In genomic region chr3:71754610-71755253, GRCh38 we compare ENCODE assay signal across 9 cellular contexts. TPM values are rescaled to one million over a fixed set of nuclear protein-coding genes. Genes with fewer than 3 reads are reported as not detected.
DNase-seq lines count a peak whose midpoint lies in the region; TF ChIP-seq lines count a peak whose summit lies in the region.
"Had no signal": no experiment of that assay in that cellular context is flagged by ENCODE, and none has a peak within 500 bp of the region (broad histone marks: within the 10 kb centered on the region; RNA-seq: fewer than 3 reads in every experiment).

No MANE protein-coding gene starts in this region.

- H2AFZ ChIP-seq in neuron (ENCODE audit: low read depth, low read length), result no peak overlapping the region
- no peak overlapping the region for H2AFZ ChIP-seq in Karpas-422 (ENCODE audit: low read length)

- peaks cover 16% of the 10 kb centered on the region for H3K36me3 Mint-ChIP-seq in endothelial cell (ENCODE audit: low read depth, unreplicated experiment)

- DNase-seq in endothelial cell (ENCODE audit: low spot score), result no peak
- DNase-seq in Karpas-422, result no peak
- no peak for DNase-seq in T-helper 9 cell
- DNase-seq in effector CD4-positive, alpha-beta T cell, result no peak
- no peak for DNase-seq in effector memory CD4-positive, alpha-beta T cell

- peaks cover 61% of the 10 kb centered on the region for H3K27me3 ChIP-seq in BLaER1
- H3K27me3 ChIP-seq in HUES64 (ENCODE audit: insufficient read depth, low read length), result peaks cover 68% of the 10 kb centered on the region
- H3K27me3 ChIP-seq in neuron (ENCODE audit: insufficient read depth, low read length), result peaks cover 57% of the 10 kb centered on the region
- no peaks in the 10 kb centered on the region for H3K27me3 ChIP-seq in Karpas-422 (ENCODE audit: low read length)
- peaks cover 4% of the 10 kb centered on the region for H3K27me3 ChIP-seq in effector memory CD4-positive, alpha-beta T cell (replicated peaks; ENCODE audit: control insufficient read depth, insufficient read depth, low read length, poor library complexity, severe bottlenecking)

- H3K9me3 Mint-ChIP-seq in endothelial cell (ENCODE audit: unreplicated experiment), result no peaks in the 10 kb centered on the region

- H4K20me1 ChIP-seq in BLaER1 (no peaks in the 10 kb centered on the region), Karpas-422 (ENCODE audit: insufficient read depth, low read depth, low read length) (no peaks in the 10 kb centered on the region; the same call in 1 of the 2 replicates)

- H3K27ac Mint-ChIP-seq in endothelial cell (ENCODE audit: unreplicated experiment), result peak overlapping the region; percentile 52

- TF ChIP-seq CTCF in endothelial cell (IDR thresholded peaks at IDR 0.05; ENCODE audit: unreplicated experiment), result no peak

- no peak overlapping the region; the same call in 1 of the 2 replicates for H3K4me2 ChIP-seq in BLaER1
- H3K4me2 ChIP-seq in Karpas-422 (ENCODE audit: low read depth, low read length, poor library complexity, severe bottlenecking), result no peak overlapping the region

- peak overlapping the region; percentile 62 for H3K4me3 ChIP-seq in BLaER1
- peak overlapping the region; percentile 69 for H3K4me3 ChIP-seq in HUES64 (ENCODE audit: low read length)
- H3K4me3 ChIP-seq in neuron (ENCODE audit: low read length), result peak overlapping the region; percentile 59
- no peak overlapping the region for H3K4me3 ChIP-seq in Karpas-422 (ENCODE audit: low read length)
- no peak overlapping the region for H3K4me3 ChIP-seq in effector memory CD4-positive, alpha-beta T cell (ENCODE audit: insufficient read depth, low read depth, low read length, poor library complexity, severe bottlenecking)

- H3K27ac ChIP-seq in BLaER1 (no peak overlapping the region), HUES64 (ENCODE audit: low read depth, low read length) (no peak overlapping the region), Karpas-422 (ENCODE audit: low read length) (no peak overlapping the region)
- H3K27ac ChIP-seq in effector memory CD4-positive, alpha-beta T cell (ENCODE audit: insufficient read depth, low read length, poor library complexity, severe bottlenecking), result no peak overlapping the region

- H3K79me2 ChIP-seq in Karpas-422 (ENCODE audit: low read length), result no peaks in the 10 kb centered on the region

- H3K36me3 ChIP-seq in BLaER1, result no peaks in the 10 kb centered on the region
- no peaks in the 10 kb centered on the region for H3K36me3 ChIP-seq in HUES64 (ENCODE audit: insufficient read depth, low read length)
- H3K36me3 ChIP-seq in neuron (ENCODE audit: insufficient read depth, low read length), result no peaks in the 10 kb centered on the region
- no peaks in the 10 kb centered on the region for H3K36me3 ChIP-seq in Karpas-422 (ENCODE audit: insufficient read depth, low read length)
- H3K36me3 ChIP-seq in effector memory CD4-positive, alpha-beta T cell (ENCODE audit: control insufficient read depth, insufficient read depth, low read length), result no peaks in the 10 kb centered on the region

- no peaks in the 10 kb centered on the region for H3K9me2 ChIP-seq in Karpas-422 (replicated peaks; ENCODE audit: insufficient read depth, low read length)

- H3K9me3 ChIP-seq in BLaER1 (peaks cover 31% of the 10 kb centered on the region), HUES64 (ENCODE audit: insufficient read depth, low read depth, low read length) (no peaks in the 10 kb centered on the region), neuron (ENCODE audit: low read length) (no peaks in the 10 kb centered on the region), Karpas-422 (ENCODE audit: low read length) (no peaks in the 10 kb centered on the region)
- no peaks in the 10 kb centered on the region for H3K9me3 ChIP-seq in effector memory CD4-positive, alpha-beta T cell (ENCODE audit: control insufficient read depth, low read length)

- 26% methylated on average over 65 of the region's 65 CpGs for WGBS in HUES64

- peaks cover 7% of the 10 kb centered on the region; the same call in 1 of the 2 replicates for H3K4me1 ChIP-seq in BLaER1
- peaks cover 15% of the 10 kb centered on the region for H3K4me1 ChIP-seq in HUES64 (ENCODE audit: insufficient read depth, low read length)
- H3K4me1 ChIP-seq in neuron (ENCODE audit: insufficient read depth, low read length), result peaks cover 2% of the 10 kb centered on the region
- H3K4me1 ChIP-seq in Karpas-422 (ENCODE audit: low read length), result no peaks in the 10 kb centered on the region
- peaks cover 5% of the 10 kb centered on the region for H3K4me1 ChIP-seq in effector memory CD4-positive, alpha-beta T cell (ENCODE audit: control insufficient read depth, insufficient read depth, low read length, poor library complexity, severe bottlenecking)

- no peak overlapping the region for H3K9ac ChIP-seq in BLaER1
- H3K9ac ChIP-seq in HUES64 (ENCODE audit: low read depth, low read length), result peak overlapping the region; percentile 75
- no peak overlapping the region for H3K9ac ChIP-seq in Karpas-422 (ENCODE audit: low read length)

- peaks cover 21% of the 10 kb centered on the region for H3K27me3 Mint-ChIP-seq in endothelial cell (ENCODE audit: unreplicated experiment)

- peaks cover 3% of the 10 kb centered on the region for H3K4me1 Mint-ChIP-seq in endothelial cell (ENCODE audit: unreplicated experiment)

- peak overlapping the region; percentile 90 for H3K4me3 Mint-ChIP-seq in endothelial cell (ENCODE audit: unreplicated experiment)

RNA-seq across cellular contexts. Expression of gene GPR27, which starts 1.1 kb away (rescaled TPM):
- 8.8 TPM for polyA plus RNA-seq in HUES64 (2013, experiment 1 of 2)
- polyA plus RNA-seq in HUES64 (2013, experiment 2 of 2), result 9.2 TPM
- total RNA-seq in endothelial cell (ENCODE audit: unreplicated experiment), result 0.80 TPM
- not detected in 2 replicates for total RNA-seq in Karpas-422 (2014; rRNA removed; shearing (Covaris generic); ENCODE audit: low replicate concordance)
- total RNA-seq: HT1080 had no signal

RNA-seq across cellular contexts. Expression of gene EIF4E3, which starts 29.5 kb away (rescaled TPM):
- 9.5 TPM for polyA plus RNA-seq in HUES64 (2013, experiment 1 of 2)
- 9.3 TPM for polyA plus RNA-seq in HUES64 (2013, experiment 2 of 2)
- total RNA-seq in endothelial cell (ENCODE audit: unreplicated experiment), result 5.2 TPM
- not detected in 2 replicates for total RNA-seq in Karpas-422 (2014; rRNA removed; shearing (Covaris generic); ENCODE audit: low replicate concordance)

RNA-seq across cellular contexts. Expression of gene PROK2, which starts 30.2 kb away (rescaled TPM):
- 1.1 TPM for polyA plus RNA-seq in HUES64 (2013, experiment 1 of 2)
- polyA plus RNA-seq in HUES64 (2013, experiment 2 of 2), result 1.3 TPM
- not detected for total RNA-seq in endothelial cell (ENCODE audit: unreplicated experiment)
- not detected in 2 replicates for total RNA-seq in Karpas-422 (2014; rRNA removed; shearing (Covaris generic); ENCODE audit: low replicate concordance)
- total RNA-seq: HT1080 had no signal

Comparison
In these comparisons a context has a peak if more than half of its experiments do, and no peak if none do; other contexts are left out.
1. H3K4me3 ChIP-seq: peak in BLaER1 (single experiment), HUES64 (single experiment) and neuron (single experiment); none in Karpas-422 (single experiment) and effector memory CD4-positive, alpha-beta T cell (single experiment).